In the genomic region with DNA sequence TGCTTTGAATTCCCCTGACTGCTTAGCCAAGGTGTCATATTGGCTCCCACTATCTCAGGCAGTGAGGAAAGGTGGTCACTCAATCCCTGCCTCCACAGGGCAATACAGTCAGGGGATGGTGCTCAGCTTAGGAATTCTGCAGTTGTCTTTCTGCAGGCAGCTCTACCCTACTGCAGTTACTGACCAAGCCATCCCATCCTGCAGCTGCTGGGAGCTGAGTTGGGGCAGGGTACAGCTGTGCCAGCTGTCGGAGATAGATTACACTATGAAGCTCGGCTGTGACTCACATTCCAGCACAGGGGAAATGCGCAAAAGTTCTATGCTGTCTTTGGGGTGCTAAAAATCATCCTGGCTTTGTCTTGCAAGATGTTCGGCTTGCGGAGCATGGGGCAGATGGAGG, we compare ENCODE assay signal across 15 cellular contexts.
"Had no signal": no experiment of that assay in that cellular context is flagged by ENCODE, and none has a peak within 500 bp of the region (broad histone marks: within the 10 kb centered on the region; RNA-seq: fewer than 3 reads in every experiment).

No MANE protein-coding gene starts in this region.

- H3K9me3 ChIP-seq: left lung, neutrophil, pancreas, spleen, upper lobe of right lung had no signal

- H3K4me1 ChIP-seq: upper lobe of right lung had no signal

- ATAC-seq: left lung; pancreas; sciatic nerve; stimulated activated memory B cell treated with anti-CD40 and anti-IgM and Interleukin-4, amounts not matched to agents 10 μg/mL and 1 μg/mL and 100 μg/mL, for 72 hours; upper lobe of right lung had no signal

- H3K36me3 ChIP-seq: cardiac muscle cell, left lung, neutrophil, pancreas, spleen, upper lobe of right lung had no signal

- H3K27ac ChIP-seq: cardiac muscle cell, left lung, neutrophil, pancreas, spleen, upper lobe of right lung had no signal

- H3K4me3 ChIP-seq: cardiac muscle cell, left lung, pancreas, spleen, upper lobe of right lung had no signal

- DNase-seq: activated CD4-positive, alpha-beta T cell treated with anti-CD3 and anti-CD28 coated beads, Interleukin-2, amount 50 U/mL, for 4 hours; activated T-cell treated with anti-CD3 and anti-CD28 coated beads for 4 hours; foreskin melanocyte; head of caudate nucleus; kidney; left lung; naive B cell; spleen; stimulated activated CD4-positive, alpha-beta T cell treated with anti-CD3 and anti-CD28 coated beads, Interleukin-4, amount 100 ng/mL, for 4 hours; upper lobe of right lung had no signal

- H3K27me3 ChIP-seq: pancreas, upper lobe of right lung had no signal
